8 cellular contexts compared by ENCODE assay signal in the genomic region with DNA sequence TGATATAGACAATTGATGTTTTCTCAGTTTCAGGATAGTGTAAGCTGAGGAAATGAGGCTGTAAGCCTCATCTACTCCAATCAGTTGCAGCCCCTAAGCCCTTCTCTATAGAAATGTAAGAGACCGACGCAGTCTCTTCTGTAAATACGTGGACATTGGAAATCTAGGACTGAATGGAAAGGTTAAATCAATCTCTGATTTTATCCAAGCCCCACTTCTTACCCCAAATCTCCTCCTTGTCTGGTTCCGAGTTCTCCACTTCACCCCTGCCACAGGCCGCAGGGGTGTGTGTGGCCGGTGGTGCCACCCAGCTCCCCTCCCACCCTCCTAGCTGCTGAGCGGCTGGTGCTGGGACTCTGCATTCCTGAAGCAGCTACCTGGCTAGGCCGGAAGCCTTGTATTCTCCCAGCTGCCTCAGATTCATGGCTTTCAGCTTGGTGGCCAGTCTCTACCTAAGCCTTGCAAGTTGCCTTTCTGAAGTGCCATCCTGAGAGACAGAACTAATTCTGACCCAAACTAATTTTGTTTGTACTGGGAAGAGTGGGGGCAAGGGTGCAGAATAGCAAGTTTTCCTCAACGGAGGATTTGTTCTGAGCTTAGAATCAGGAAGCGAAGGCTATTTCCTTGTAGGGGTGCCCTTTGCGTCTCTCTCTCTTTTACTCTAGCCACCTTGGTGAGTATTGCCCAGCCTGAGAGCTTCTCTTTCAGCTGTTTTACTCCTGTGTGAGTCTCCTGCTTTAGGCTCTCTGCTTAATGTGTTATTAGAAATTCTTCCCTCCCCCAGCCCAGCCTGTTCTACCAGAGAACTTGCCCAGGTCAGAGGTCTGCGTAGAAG. TPM values are rescaled to one million over a fixed set of nuclear protein-coding genes. Genes with fewer than 3 reads are reported as not detected.
A peak's percentile ranks its signal among the peaks of the same experiment; 100 is the strongest.
DNase-seq lines count a peak whose midpoint lies in the region; ATAC-seq and FAIRE-seq lines count a peak whose summit lies in the region.

No MANE protein-coding gene starts in this region.

- peaks cover 9% of the 10 kb centered on the region for H3K27me3 Mint-ChIP-seq in activated naive CD8-positive, alpha-beta T cell treated with anti-CD3 and anti-CD28 coated beads for 36 hours

- peak; percentile 7 for DNase-seq in activated naive CD8-positive, alpha-beta T cell treated with anti-CD3 and anti-CD28 coated beads for 36 hours
- DNase-seq in iPS DF 6.9 (ENCODE audit: low read depth, low spot score): peak; percentile 47
- no peak for DNase-seq in skeletal muscle cell (ENCODE audit: low read depth)
- DNase-seq in cerebellum (ENCODE audit: low spot score): no peak
- no peak for DNase-seq in epidermal melanocyte (ENCODE audit: insufficient read length, low spot score)
- no peak for DNase-seq in RCC 7860 (ENCODE audit: low spot score)

- H3K27ac ChIP-seq in iPS DF 6.9 (ENCODE audit: low read length): no peak overlapping the region

- H3K4me3 Mint-ChIP-seq in activated naive CD8-positive, alpha-beta T cell treated with anti-CD3 and anti-CD28 coated beads for 36 hours: peak overlapping the region; percentile 92

- H3K9me3 ChIP-seq in ES-I3 (ENCODE audit: control insufficient read depth, insufficient read depth, low read length): no peaks in the 10 kb centered on the region
- H3K9me3 ChIP-seq in iPS DF 6.9 (ENCODE audit: control insufficient read depth, insufficient read depth, low read length): no peaks in the 10 kb centered on the region

- H3K36me3 Mint-ChIP-seq in activated naive CD8-positive, alpha-beta T cell treated with anti-CD3 and anti-CD28 coated beads for 36 hours: peaks cover 4% of the 10 kb centered on the region

- WGBS in iPS DF 6.9 (ENCODE audit: insufficient coverage, insufficient read length): no CpG with 5 or more reads among the region's 12 CpGs

- no peaks in the 10 kb centered on the region for H3K27me3 ChIP-seq in iPS DF 6.9 (ENCODE audit: control insufficient read depth, insufficient read depth, low read length)

- no peak for FAIRE-seq in RCC 7860 (lab: Jason Lieb, UNC)

- peaks cover 12% of the 10 kb centered on the region for H3K36me3 ChIP-seq in ES-I3 (ENCODE audit: insufficient read depth, low read length)
- H3K36me3 ChIP-seq in iPS DF 6.9 (ENCODE audit: control insufficient read depth, insufficient read depth, low read length): no peaks in the 10 kb centered on the region; the same call in 1 of the 2 replicates

- peaks cover 18% of the 10 kb centered on the region for H3K4me1 Mint-ChIP-seq in activated naive CD8-positive, alpha-beta T cell treated with anti-CD3 and anti-CD28 coated beads for 36 hours

- H3K27ac Mint-ChIP-seq in activated naive CD8-positive, alpha-beta T cell treated with anti-CD3 and anti-CD28 coated beads for 36 hours: peak overlapping the region; percentile 82

- no peaks in the 10 kb centered on the region for H3K9me3 Mint-ChIP-seq in activated naive CD8-positive, alpha-beta T cell treated with anti-CD3 and anti-CD28 coated beads for 36 hours

- peaks cover 9% of the 10 kb centered on the region; the same call in 1 of the 2 replicates for H3K4me1 ChIP-seq in ES-I3 (ENCODE audit: insufficient read depth, low read length)
- no peaks in the 10 kb centered on the region for H3K4me1 ChIP-seq in iPS DF 6.9 (ENCODE audit: control insufficient read depth, insufficient read depth, low read length)

- peak overlapping the region; percentile 59 for H3K9ac ChIP-seq in ES-I3 (ENCODE audit: low read depth, low read length)

- peak overlapping the region; percentile 31; the same call in 1 of the 2 replicates for H3K4me3 ChIP-seq in iPS DF 6.9 (ENCODE audit: low read length)
- peak overlapping the region; percentile 61 for H3K4me3 ChIP-seq in skeletal muscle cell (ENCODE audit: low read depth, low read length)

- peak; percentile 35 for ATAC-seq in HG02884 (IDR thresholded peaks at IDR 0.05; ENCODE audit: unreplicated experiment)

RNA-seq across cellular contexts. Expression of gene VWA5A, which starts 0.7 kb away (rescaled TPM):
- 1 to 10 TPM; 4.3 to 5.2 TPM for total RNA-seq in activated naive CD8-positive, alpha-beta T cell treated with anti-CD3 and anti-CD28 coated beads for 36 hours
- 13.9 TPM for total RNA-seq in cerebellum

Comparison
In these comparisons a context has a peak if more than half of its experiments do, and no peak if none do; other contexts are left out.
1. DNase-seq: peak in activated naive CD8-positive, alpha-beta T cell treated with anti-CD3 and anti-CD28 coated beads for 36 hours (single experiment) and iPS DF 6.9 (single experiment); none in skeletal muscle cell (single experiment), cerebellum (single experiment), epidermal melanocyte (single experiment) and RCC 7860 (single experiment).